Comparison of ENCODE assay signal across 1 cellular context in genomic region chr10:132916421-132916841, GRCh38.
TF ChIP-seq lines count a peak whose summit lies in the region.

No MANE protein-coding gene starts in this region.

TF ChIP-seq in HepG2, 621 proteins besides CTCF, POLR2A, EP300 and RAD21:
- no peak for TF ChIP-seq ATF1 (CRISPR knock-in tag; IDR thresholded peaks at IDR 0.05)
- no peak for TF ChIP-seq THAP9 (CRISPR knock-in tag; IDR thresholded peaks at IDR 0.05; ENCODE audit: borderline replicate concordance)
- TF ChIP-seq ZNF264 (CRISPR knock-in tag; IDR thresholded peaks at IDR 0.05), result no peak
- TF ChIP-seq IRF9 (CRISPR knock-in tag; IDR thresholded peaks at IDR 0.05; ENCODE audit: borderline replicate concordance), result no peak
- TF ChIP-seq ZNF18 (CRISPR knock-in tag; IDR thresholded peaks at IDR 0.05; ENCODE audit: insufficient replicate concordance), result no peak
- no peak for TF ChIP-seq ZBTB25 (CRISPR knock-in tag; IDR thresholded peaks at IDR 0.05)
- no peak for TF ChIP-seq ZC3H13 (CRISPR knock-in tag; IDR thresholded peaks at IDR 0.05)
- no peak for TF ChIP-seq ZNF343 (CRISPR knock-in tag; IDR thresholded peaks at IDR 0.05)
- TF ChIP-seq NFRKB (IDR thresholded peaks at IDR 0.05), result no peak
- TF ChIP-seq IKZF4 (CRISPR knock-in tag; IDR thresholded peaks at IDR 0.05; ENCODE audit: borderline replicate concordance, low read depth, not compliant biosample characterization), result no peak
